Comparison of ENCODE assay signal across 9 cellular contexts in genomic region chr4:6562931-6563901, GRCh38. TPM values are rescaled to one million over a fixed set of nuclear protein-coding genes. Genes with fewer than 3 reads are reported as not detected.
DNase-seq lines count a peak whose midpoint lies in the region; ATAC-seq and TF ChIP-seq lines count a peak whose summit lies in the region.
"Had no signal": no experiment of that assay in that cellular context is flagged by ENCODE, and none has a peak within 500 bp of the region (broad histone marks: within the 10 kb centered on the region; RNA-seq: fewer than 3 reads in every experiment).

No MANE protein-coding gene starts in this region.

- no peak for TF ChIP-seq EP300 in suprapubic skin (IDR thresholded peaks at IDR 0.05)

- H3K9me3 ChIP-seq in iPS-20b (ENCODE audit: insufficient read depth, low read depth, low read length) (no peaks in the 10 kb centered on the region), suprapubic skin (no peaks in the 10 kb centered on the region)

- ATAC-seq in GM19455 (IDR thresholded peaks at IDR 0.05; ENCODE audit: unreplicated experiment): no peak

- in situ Hi-C loops in astrocyte of the spinal cord (cut with HindIII; ENCODE audit: low sequenced_read_pairs): no loop called here

- H3K4me1 ChIP-seq in iPS-20b (ENCODE audit: insufficient read depth, low read length) (no peaks in the 10 kb centered on the region), suprapubic skin (peaks cover 27% of the 10 kb centered on the region)

- H3K9ac ChIP-seq in iPS-20b (ENCODE audit: low read depth, low read length): no peak overlapping the region

- TF ChIP-seq POLR2A in suprapubic skin (IDR thresholded peaks at IDR 0.05): no peak

- DNase-seq in NCI-H748 (lab: John Stamatoyannopoulos, UW; ENCODE audit: unreplicated experiment) (peak; percentile 47), NCI-H748 treated with DMSO at 0.1 percent for 48 hours (lab: John Stamatoyannopoulos, UW) (no peak), astrocyte of the spinal cord (ENCODE audit: low read depth, low spot score) (peak; percentile 11), suprapubic skin (ENCODE audit: low spot score in 2 of 2) (no peak), A172 (ENCODE audit: low spot score) (no peak), MV-4-11 (lab: John Stamatoyannopoulos, UW) (no peak)
- DNase-seq: CD4-positive, CD25-positive, alpha-beta regulatory T cell had no signal

- H3K27ac ChIP-seq in iPS-20b (ENCODE audit: low read length) (no peak overlapping the region), suprapubic skin (no peak overlapping the region)

- WGBS in suprapubic skin: under 1% methylated on average over 24 of the region's 127 CpGs

- peaks cover 92% of the 10 kb centered on the region for H3K27me3 ChIP-seq in iPS-20b (ENCODE audit: insufficient read depth, low read length)
- peaks cover 33% of the 10 kb centered on the region for H3K27me3 ChIP-seq in suprapubic skin

- TF ChIP-seq CTCF in astrocyte of the spinal cord (IDR thresholded peaks at IDR 0.05; ENCODE audit: low read depth, low read length) (no peak), suprapubic skin (IDR thresholded peaks at IDR 0.05) (no peak)

- H3K36me3 ChIP-seq in iPS-20b (ENCODE audit: insufficient read depth, low read depth, low read length) (no peaks in the 10 kb centered on the region), suprapubic skin (no peaks in the 10 kb centered on the region)

- H3K4me3 ChIP-seq in astrocyte of the spinal cord (ENCODE audit: low read depth, low read length) (peak overlapping the region; percentile 2), iPS-20b (ENCODE audit: low read length) (peak overlapping the region; percentile 51; the same call in 1 of the 2 replicates), suprapubic skin (peak overlapping the region; percentile 48)

RNA-seq across cellular contexts. Expression of gene MAN2B2, which starts 11.8 kb away (rescaled TPM):
- 10 to 100 TPM; 19.6 to 27.9 (median 25.2) TPM for total RNA-seq in suprapubic skin
- 11.0 and 12.1 TPM in 2 replicates for total RNA-seq in A172 (2014; rRNA removed; shearing (Covaris generic))

Comparison
In these comparisons a context has a peak if more than half of its experiments do, and no peak if none do; other contexts are left out.
1. DNase-seq: peak in NCI-H748 (single experiment) and astrocyte of the spinal cord (single experiment); none in NCI-H748 treated with DMSO at 0.1 percent for 48 hours (single experiment), suprapubic skin (0 of 2), A172 (single experiment) and MV-4-11 (single experiment).
2. Peak in every context shown above with its lines, with median percentiles within 50 percentile points of each other: H3K4me3 ChIP-seq.